Comparison of ENCODE assay signal across 9 cellular contexts in genomic region chr10:74870191-74870590, GRCh38.
"Had no signal": no experiment of that assay in that cellular context is flagged by ENCODE, and none has a peak within 500 bp of the region (broad histone marks: within the 10 kb centered on the region; RNA-seq: fewer than 3 reads in every experiment).

No MANE protein-coding gene starts in this region.

- ATAC-seq: GM23338, HCT116 had no signal

- H3K4me2 ChIP-seq: GM23338 had no signal

- H2AFZ ChIP-seq: GM23248, GM23338 had no signal

- H3K27ac ChIP-seq: GM23248 had no signal

- H3K9me3 ChIP-seq: HAP-1 had no signal

- H3K4me3 ChIP-seq: GM23248, GM23338, HAP-1 had no signal

- H3K9ac ChIP-seq: GM23248 had no signal

- DNase-seq: GM23248, GOT3, H7, H9, HCEC 1CT, HFFc6 had no signal

- H3K4me1 ChIP-seq: HAP-1 had no signal

- H3K36me3 ChIP-seq: HAP-1 had no signal
